In genomic region chr5:178242416-178242815, GRCh38 we compare ENCODE assay signal across 22 cellular contexts. TPM values are rescaled to one million over a fixed set of nuclear protein-coding genes. Genes with fewer than 3 reads are reported as not detected.
DNase-seq lines count a peak whose midpoint lies in the region; ATAC-seq and TF ChIP-seq lines count a peak whose summit lies in the region.
"Had no signal": no experiment of that assay in that cellular context is flagged by ENCODE, and none has a peak within 500 bp of the region (broad histone marks: within the 10 kb centered on the region; RNA-seq: fewer than 3 reads in every experiment).

No MANE protein-coding gene starts in this region.

- TF ChIP-seq EP300 in ovary (IDR thresholded peaks at IDR 0.05): no peak

- no peak for TF ChIP-seq POLR2A in ovary (IDR thresholded peaks at IDR 0.05)

- no peak for TF ChIP-seq CTCF in ovary (IDR thresholded peaks at IDR 0.05)

- peaks cover 57% of the 10 kb centered on the region for H3K4me1 Mint-ChIP-seq in activated CD8-positive, alpha-beta memory T cell treated with anti-CD3 and anti-CD28 coated beads, Interleukin-2, amount 10 ng/mL, durations not matched to agents 7 days and 5 days
- peaks cover 75% of the 10 kb centered on the region for H3K4me1 Mint-ChIP-seq in activated CD8-positive, alpha-beta T cell treated with anti-CD3 and anti-CD28 coated beads, Interleukin-2, amount 10 ng/mL, durations not matched to agents 7 days and 5 days (ENCODE audit: low read depth)
- peaks cover 55 to 64% of the 10 kb centered on the region in 2 donors for H3K4me1 Mint-ChIP-seq in immature natural killer cell
- peaks cover 33% of the 10 kb centered on the region for H3K4me1 Mint-ChIP-seq in stimulated activated memory B cell treated with anti-CD40 and anti-IgM and Interleukin-4, amounts not matched to agents 10 μg/mL and 1 μg/mL and 100 μg/mL, for 72 hours

- no peaks in the 10 kb centered on the region for H3K9me3 ChIP-seq in ovary
- H3K9me3 ChIP-seq: esophagus squamous epithelium, gastroesophageal sphincter, testis had no signal

- peak overlapping the region; percentile 98 for H3K27ac Mint-ChIP-seq in activated CD8-positive, alpha-beta memory T cell treated with anti-CD3 and anti-CD28 coated beads, Interleukin-2, amount 10 ng/mL, durations not matched to agents 7 days and 5 days
- H3K27ac Mint-ChIP-seq in activated CD8-positive, alpha-beta T cell treated with anti-CD3 and anti-CD28 coated beads, Interleukin-2, amount 10 ng/mL, durations not matched to agents 7 days and 5 days: peak overlapping the region; percentile 96
- H3K27ac Mint-ChIP-seq in immature natural killer cell: peak overlapping the region; percentile 40 to 84 (median 74)
- H3K27ac Mint-ChIP-seq in stimulated activated memory B cell treated with anti-CD40 and anti-IgM and Interleukin-4, amounts not matched to agents 10 μg/mL and 1 μg/mL and 100 μg/mL, for 72 hours: peak overlapping the region; percentile 23

- no peaks in the 10 kb centered on the region for H3K9me3 Mint-ChIP-seq in activated CD8-positive, alpha-beta memory T cell treated with anti-CD3 and anti-CD28 coated beads, Interleukin-2, amount 10 ng/mL, durations not matched to agents 7 days and 5 days (ENCODE audit: low read depth)
- H3K9me3 Mint-ChIP-seq in activated CD8-positive, alpha-beta T cell treated with anti-CD3 and anti-CD28 coated beads, Interleukin-2, amount 10 ng/mL, durations not matched to agents 7 days and 5 days (ENCODE audit: insufficient read depth): no peaks in the 10 kb centered on the region
- H3K9me3 Mint-ChIP-seq in immature natural killer cell: no peaks in the 10 kb centered on the region
- no peaks in the 10 kb centered on the region for H3K9me3 Mint-ChIP-seq in stimulated activated memory B cell treated with anti-CD40 and anti-IgM and Interleukin-4, amounts not matched to agents 10 μg/mL and 1 μg/mL and 100 μg/mL, for 72 hours
- H3K9me3 Mint-ChIP-seq: CD4-positive, alpha-beta memory T cell had no signal

- H3K27me3 ChIP-seq in ovary: no peaks in the 10 kb centered on the region
- H3K27me3 ChIP-seq: testis had no signal

- no peak overlapping the region for H3K27ac ChIP-seq in ovary
- H3K27ac ChIP-seq: testis had no signal

- no peaks in the 10 kb centered on the region for H3K36me3 ChIP-seq in ovary
- H3K36me3 ChIP-seq: esophagus squamous epithelium, gastroesophageal sphincter had no signal

- 76 to 82% (median 81%) methylated on average over 10 of the region's 10 CpGs for WGBS in ovary, 3 donors

- no peaks in the 10 kb centered on the region for H3K36me3 Mint-ChIP-seq in activated CD8-positive, alpha-beta memory T cell treated with anti-CD3 and anti-CD28 coated beads, Interleukin-2, amount 10 ng/mL, durations not matched to agents 7 days and 5 days
- H3K36me3 Mint-ChIP-seq in activated CD8-positive, alpha-beta T cell treated with anti-CD3 and anti-CD28 coated beads, Interleukin-2, amount 10 ng/mL, durations not matched to agents 7 days and 5 days (ENCODE audit: low read depth): peaks cover 6% of the 10 kb centered on the region
- no peaks in the 10 kb centered on the region for H3K36me3 Mint-ChIP-seq in immature natural killer cell
- no peaks in the 10 kb centered on the region for H3K36me3 Mint-ChIP-seq in stimulated activated memory B cell treated with anti-CD40 and anti-IgM and Interleukin-4, amounts not matched to agents 10 μg/mL and 1 μg/mL and 100 μg/mL, for 72 hours
- H3K36me3 Mint-ChIP-seq: CD4-positive, alpha-beta memory T cell had no signal

- H3K27me3 Mint-ChIP-seq in activated CD8-positive, alpha-beta memory T cell treated with anti-CD3 and anti-CD28 coated beads, Interleukin-2, amount 10 ng/mL, durations not matched to agents 7 days and 5 days: no peaks in the 10 kb centered on the region
- no peaks in the 10 kb centered on the region for H3K27me3 Mint-ChIP-seq in activated CD8-positive, alpha-beta T cell treated with anti-CD3 and anti-CD28 coated beads, Interleukin-2, amount 10 ng/mL, durations not matched to agents 7 days and 5 days (ENCODE audit: low read depth)
- peaks cover 0 to 5% (median 5%) of the 10 kb centered on the region in 3 donors for H3K27me3 Mint-ChIP-seq in immature natural killer cell (ENCODE audit: low read depth in 3 of 3)
- H3K27me3 Mint-ChIP-seq in stimulated activated memory B cell treated with anti-CD40 and anti-IgM and Interleukin-4, amounts not matched to agents 10 μg/mL and 1 μg/mL and 100 μg/mL, for 72 hours: no peaks in the 10 kb centered on the region
- H3K27me3 Mint-ChIP-seq: CD4-positive, alpha-beta memory T cell had no signal

- intact Hi-C loops in ovary (cut with DNase I): no loop called here

- POLR2A ChIA-PET in activated CD8-positive, alpha-beta T cell treated with anti-CD3 and anti-CD28 coated beads, Interleukin-2, amount 10 ng/mL, durations not matched to agents 7 days and 5 days (lab: Charles Lee): interaction anchor here (1.3 kb wide), 1 partner anchor 10 kb away, joined by 4 read pairs; the partner anchor contains the start of gene PHYKPL

- H3K4me1 ChIP-seq in ovary (ENCODE audit: insufficient read depth): no peaks in the 10 kb centered on the region

- H3K4me3 ChIP-seq in ovary: no peak overlapping the region
- H3K4me3 ChIP-seq: esophagus squamous epithelium, gastroesophageal sphincter, GM12878, testis had no signal

- no peak for DNase-seq in activated CD8-positive, alpha-beta memory T cell treated with anti-CD3 and anti-CD28 coated beads, Interleukin-2, amount 10 ng/mL, durations not matched to agents 7 days and 5 days
- no peak for DNase-seq in activated CD8-positive, alpha-beta memory T cell treated with anti-CD3 and anti-CD28 coated beads for 24 hours
- no peak for DNase-seq in activated CD8-positive, alpha-beta T cell treated with anti-CD3 and anti-CD28 coated beads, Interleukin-2, amount 10 ng/mL, durations not matched to agents 7 days and 5 days
- no peak for DNase-seq in immature natural killer cell
- DNase-seq in ovary: no peak
- DNase-seq: activated CD4-positive, alpha-beta T cell treated with anti-CD3 and anti-CD28 coated beads for 48 hours; activated naive CD4-positive, alpha-beta T cell treated with anti-CD3 and anti-CD28 coated beads, Interleukin-2, amount 50 U/mL, for 16 hours; activated T-cell treated with anti-CD3 and anti-CD28 coated beads for 4 hours; CD4-positive, alpha-beta memory T cell; esophagus squamous epithelium; IMR-90; NCI-H2171; NCI-H526; occipital lobe; stimulated activated CD4-positive, alpha-beta T cell treated with anti-CD3 and anti-CD28 coated beads, Interleukin-12 subunit alpha, Interleukin-12 subunit beta, amount 100 ng/mL, for 4 hours; testis had no signal

- CTCF ChIA-PET in activated CD8-positive, alpha-beta memory T cell treated with anti-CD3 and anti-CD28 coated beads, Interleukin-2, amount 10 ng/mL, durations not matched to agents 7 days and 5 days (lab: Charles Lee): no interaction called here
- CTCF ChIA-PET in activated CD8-positive, alpha-beta T cell treated with anti-CD3 and anti-CD28 coated beads, Interleukin-2, amount 10 ng/mL, durations not matched to agents 7 days and 5 days (lab: Charles Lee): interaction anchor here (1.0 to 1.6 kb wide), 2 partner anchors 8 to 9 kb away, joined by 3 to 6 read pairs; no protein-coding TSS in a partner anchor

- no peak for ATAC-seq in activated CD8-positive, alpha-beta memory T cell treated with anti-CD3 and anti-CD28 coated beads, Interleukin-2, amount 10 ng/mL, durations not matched to agents 7 days and 5 days
- ATAC-seq in activated CD8-positive, alpha-beta T cell treated with anti-CD3 and anti-CD28 coated beads, Interleukin-2, amount 10 ng/mL, durations not matched to agents 7 days and 5 days: no peak
- no peak for ATAC-seq in stimulated activated memory B cell treated with anti-CD40 and anti-IgM and Interleukin-4, amounts not matched to agents 10 μg/mL and 1 μg/mL and 100 μg/mL, for 72 hours
- no peak for ATAC-seq in HG02885 (IDR thresholded peaks at IDR 0.05; ENCODE audit: poor library complexity, unreplicated experiment)
- ATAC-seq in HG03175 (IDR thresholded peaks at IDR 0.05; ENCODE audit: unreplicated experiment): no peak
- ATAC-seq: GM12878 had no signal

- H3K4me3 Mint-ChIP-seq in activated CD8-positive, alpha-beta memory T cell treated with anti-CD3 and anti-CD28 coated beads, Interleukin-2, amount 10 ng/mL, durations not matched to agents 7 days and 5 days: peak overlapping the region; percentile 21
- H3K4me3 Mint-ChIP-seq in activated CD8-positive, alpha-beta T cell treated with anti-CD3 and anti-CD28 coated beads, Interleukin-2, amount 10 ng/mL, durations not matched to agents 7 days and 5 days: peak overlapping the region; percentile 77
- H3K4me3 Mint-ChIP-seq in immature natural killer cell: peak overlapping the region in 4 of 5 donors; percentile 11 to 41 (median 22)
- H3K4me3 Mint-ChIP-seq in stimulated activated memory B cell treated with anti-CD40 and anti-IgM and Interleukin-4, amounts not matched to agents 10 μg/mL and 1 μg/mL and 100 μg/mL, for 72 hours: peak overlapping the region; percentile 16

RNA-seq across cellular contexts. Expression of gene PHYKPL, which starts 9.8 kb away (rescaled TPM):
- total RNA-seq in activated CD8-positive, alpha-beta memory T cell treated with anti-CD3 and anti-CD28 coated beads, Interleukin-2, amount 10 ng/mL, durations not matched to agents 7 days and 5 days: 100 to 1,000 TPM; 117 to 120 TPM
- 100 to 1,000 TPM; 125 to 126 TPM for total RNA-seq in activated CD8-positive, alpha-beta T cell treated with anti-CD3 and anti-CD28 coated beads, Interleukin-2, amount 10 ng/mL, durations not matched to agents 7 days and 5 days
- polyA plus RNA-seq in immature natural killer cell (10 to 100 TPM; 28.2 to 44.1 (median 33.3) TPM), ovary (10 to 100 TPM; 31.8 to 46.8 TPM)
- total RNA-seq in ovary: 10 to 100 TPM; 41.7 to 93.3 (median 62.7) TPM

RNA-seq across cellular contexts. Expression of gene HNRNPAB, which starts 38.1 kb away (rescaled TPM):
- total RNA-seq in activated CD8-positive, alpha-beta memory T cell treated with anti-CD3 and anti-CD28 coated beads, Interleukin-2, amount 10 ng/mL, durations not matched to agents 7 days and 5 days: 100 to 1,000 TPM; 268 to 391 TPM
- 100 to 1,000 TPM; 335 to 336 TPM for total RNA-seq in activated CD8-positive, alpha-beta T cell treated with anti-CD3 and anti-CD28 coated beads, Interleukin-2, amount 10 ng/mL, durations not matched to agents 7 days and 5 days
- polyA plus RNA-seq in immature natural killer cell (100 to 1,000 TPM in 1 of 3 donors, 10 to 100 TPM in 2; 34.4 to 126 (median 62.9) TPM), ovary (100 to 1,000 TPM in 1 of 2 donors, 10 to 100 TPM in 1; 56.4 to 106 TPM)
- 100 to 1,000 TPM in 4 of 7 donors, 10 to 100 TPM in 3; 42.0 to 132 (median 102) TPM for total RNA-seq in ovary

RNA-seq across cellular contexts. Expression of gene GMCL2, which starts 55.2 kb away (rescaled TPM):
- total RNA-seq in activated CD8-positive, alpha-beta memory T cell treated with anti-CD3 and anti-CD28 coated beads, Interleukin-2, amount 10 ng/mL, durations not matched to agents 7 days and 5 days: not detected
- not detected for total RNA-seq in activated CD8-positive, alpha-beta T cell treated with anti-CD3 and anti-CD28 coated beads, Interleukin-2, amount 10 ng/mL, durations not matched to agents 7 days and 5 days
- polyA plus RNA-seq in immature natural killer cell (not detected), ovary (not detected)
- not detected for total RNA-seq in ovary
- total RNA-seq: CD4-positive, alpha-beta memory T cell; esophagus squamous epithelium; gastroesophageal sphincter; GM12878; IMR-90; MCF 10A; occipital lobe had no signal
- polyA plus RNA-seq: CD4-positive, alpha-beta memory T cell; IMR-90 had no signal

Comparison
In these comparisons a context has a peak if more than half of its experiments do, and no peak if none do; other contexts are left out.
1. H3K27ac Mint-ChIP-seq: peak in every context shown above with its lines; median percentile 98 in activated CD8-positive, alpha-beta memory T cell treated with anti-CD3 and anti-CD28 coated beads, Interleukin-2, amount 10 ng/mL, durations not matched to agents 7 days and 5 days; 96 in activated CD8-positive, alpha-beta T cell treated with anti-CD3 and anti-CD28 coated beads, Interleukin-2, amount 10 ng/mL, durations not matched to agents 7 days and 5 days; 74 in immature natural killer cell; 23 in stimulated activated memory B cell treated with anti-CD40 and anti-IgM and Interleukin-4, amounts not matched to agents 10 μg/mL and 1 μg/mL and 100 μg/mL, for 72 hours.
2. H3K4me3 Mint-ChIP-seq: peak in every context shown above with its lines; median percentile 77 in activated CD8-positive, alpha-beta T cell treated with anti-CD3 and anti-CD28 coated beads, Interleukin-2, amount 10 ng/mL, durations not matched to agents 7 days and 5 days; 22 in immature natural killer cell; 21 in activated CD8-positive, alpha-beta memory T cell treated with anti-CD3 and anti-CD28 coated beads, Interleukin-2, amount 10 ng/mL, durations not matched to agents 7 days and 5 days; 16 in stimulated activated memory B cell treated with anti-CD40 and anti-IgM and Interleukin-4, amounts not matched to agents 10 μg/mL and 1 μg/mL and 100 μg/mL, for 72 hours.